22 cellular contexts compared by ENCODE assay signal in the genomic region with DNA sequence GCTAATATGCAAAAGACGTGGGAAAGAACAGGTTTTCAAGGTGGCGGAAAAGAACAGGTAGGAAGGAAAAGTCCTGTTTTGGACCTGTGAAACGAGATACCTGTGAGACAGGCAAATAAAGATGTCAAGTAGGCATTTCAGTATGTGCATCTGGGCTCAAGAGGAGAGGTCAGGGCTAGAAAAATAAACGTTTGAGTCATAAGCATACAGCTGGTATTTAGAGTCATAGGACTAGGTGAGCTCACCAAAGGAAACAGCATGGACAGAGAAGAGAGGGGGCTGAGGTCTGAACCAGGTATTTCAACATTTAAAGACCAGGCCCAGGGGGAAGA.
DNase-seq lines count a peak whose midpoint lies in the region; ATAC-seq and TF ChIP-seq lines count a peak whose summit lies in the region.
"Had no signal": no experiment of that assay in that cellular context is flagged by ENCODE, and none has a peak within 500 bp of the region (broad histone marks: within the 10 kb centered on the region; RNA-seq: fewer than 3 reads in every experiment).

No MANE protein-coding gene starts in this region.

- H3K4me1 Mint-ChIP-seq in T-helper 2 cell treated with Interferon-gamma antibody and Interleukin-4, amounts not matched to agents 5 μg/mL and 100 μg/mL, for 36 hours (ENCODE audit: low read depth) = peaks cover 17% of the 10 kb centered on the region
- H3K4me1 Mint-ChIP-seq in nephron progenitor cell = peaks cover 5% of the 10 kb centered on the region

- no peaks in the 10 kb centered on the region for H3K27me3 Mint-ChIP-seq in T-helper 2 cell treated with Interferon-gamma antibody and Interleukin-4, amounts not matched to agents 5 μg/mL and 100 μg/mL, for 36 hours (ENCODE audit: low read depth)
- no peaks in the 10 kb centered on the region for H3K27me3 Mint-ChIP-seq in nephron progenitor cell (ENCODE audit: low read depth, poor library complexity)
- H3K27me3 Mint-ChIP-seq: activated CD4-positive, alpha-beta memory T cell treated with anti-CD3 and anti-CD28 coated beads, Interleukin-2, amount 10 ng/mL, durations not matched to agents 7 days and 5 days; activated naive CD8-positive, alpha-beta T cell treated with anti-CD3 and anti-CD28 coated beads, Interleukin-2, amount 10 ng/mL, durations not matched to agents 7 days and 5 days; CD4-positive, CD25-positive, alpha-beta regulatory T cell had no signal

- ATAC-seq in stimulated activated naive CD8-positive, alpha-beta T cell treated with anti-CD3 and anti-CD28 coated beads, Interleukin-15, Interleukin-2, amounts not matched to agents 100 U/mL and 50 U/mL, for 24 hours = no peak
- ATAC-seq: activated T-cell treated with anti-CD3 and anti-CD28 coated beads, Interleukin-2, amount 50 U/mL, for 4 hours had no signal

- H3K4me3 ChIP-seq in choroid plexus epithelial cell (ENCODE audit: low read depth, low read length) = no peak overlapping the region
- H3K4me3 ChIP-seq: skin epidermis had no signal

- no peak overlapping the region for H3K4me3 Mint-ChIP-seq in T-helper 2 cell treated with Interferon-gamma antibody and Interleukin-4, amounts not matched to agents 5 μg/mL and 100 μg/mL, for 36 hours
- H3K4me3 Mint-ChIP-seq in nephron progenitor cell = no peak overlapping the region
- H3K4me3 Mint-ChIP-seq: activated CD4-positive, alpha-beta memory T cell treated with anti-CD3 and anti-CD28 coated beads, Interleukin-2, amount 10 ng/mL, durations not matched to agents 7 days and 5 days; activated naive CD8-positive, alpha-beta T cell treated with anti-CD3 and anti-CD28 coated beads, Interleukin-2, amount 10 ng/mL, durations not matched to agents 7 days and 5 days; activated T-cell treated with anti-CD3 and anti-CD28 coated beads, Interleukin-2, amount 50 U/mL, for 4 hours; CD4-positive, CD25-positive, alpha-beta regulatory T cell; mesothelial cell of epicardium had no signal

- peaks cover 58% of the 10 kb centered on the region for H3K36me3 Mint-ChIP-seq in T-helper 2 cell treated with Interferon-gamma antibody and Interleukin-4, amounts not matched to agents 5 μg/mL and 100 μg/mL, for 36 hours (ENCODE audit: low read depth)
- peaks cover 19% of the 10 kb centered on the region for H3K36me3 Mint-ChIP-seq in nephron progenitor cell (ENCODE audit: low read depth)

- peak overlapping the region; percentile 37 for H3K27ac Mint-ChIP-seq in T-helper 2 cell treated with Interferon-gamma antibody and Interleukin-4, amounts not matched to agents 5 μg/mL and 100 μg/mL, for 36 hours
- peak overlapping the region; percentile 39 for H3K27ac Mint-ChIP-seq in nephron progenitor cell
- H3K27ac Mint-ChIP-seq: activated CD4-positive, alpha-beta memory T cell treated with anti-CD3 and anti-CD28 coated beads, Interleukin-2, amount 10 ng/mL, durations not matched to agents 7 days and 5 days; activated naive CD8-positive, alpha-beta T cell treated with anti-CD3 and anti-CD28 coated beads, Interleukin-2, amount 10 ng/mL, durations not matched to agents 7 days and 5 days; mesothelial cell of epicardium had no signal

- TF ChIP-seq CTCF in choroid plexus epithelial cell (conservative IDR thresholded peaks at IDR 0.05; ENCODE audit: low read depth, low read length) (no peak), nephron progenitor cell (IDR thresholded peaks at IDR 0.05) (no peak)

- no peaks in the 10 kb centered on the region for H3K9me3 Mint-ChIP-seq in T-helper 2 cell treated with Interferon-gamma antibody and Interleukin-4, amounts not matched to agents 5 μg/mL and 100 μg/mL, for 36 hours
- H3K9me3 Mint-ChIP-seq in nephron progenitor cell = no peaks in the 10 kb centered on the region
- H3K9me3 Mint-ChIP-seq: activated CD4-positive, alpha-beta memory T cell treated with anti-CD3 and anti-CD28 coated beads, Interleukin-2, amount 10 ng/mL, durations not matched to agents 7 days and 5 days; activated naive CD8-positive, alpha-beta T cell treated with anti-CD3 and anti-CD28 coated beads, Interleukin-2, amount 10 ng/mL, durations not matched to agents 7 days and 5 days; activated T-cell treated with anti-CD3 and anti-CD28 coated beads, Interleukin-2, amount 50 U/mL, for 4 hours; mesothelial cell of epicardium had no signal

- DNase-seq in T-helper 2 cell treated with Interferon-gamma antibody and Interleukin-4, amounts not matched to agents 5 μg/mL and 100 μg/mL, for 36 hours (ENCODE audit: low spot score) = no peak
- DNase-seq in T-helper 2 cell = no peak
- DNase-seq in NCI-H510A (lab: John Stamatoyannopoulos, UW) = peak; percentile 70
- peak; percentile 89 for DNase-seq in choroid plexus epithelial cell (ENCODE audit: low read depth)
- DNase-seq in nephron progenitor cell = no peak
- no peak for DNase-seq in stimulated activated naive CD8-positive, alpha-beta T cell treated with anti-CD3 and anti-CD28 coated beads, Interleukin-15, Interleukin-2, amounts not matched to agents 100 U/mL and 50 U/mL, for 24 hours
- no peak for DNase-seq in stimulated activated CD4-positive, alpha-beta T cell treated with anti-CD3 and anti-CD28 coated beads, Interleukin-1b, Interleukin-23, amount 100 ng/mL, for 48 hours
- no peak for DNase-seq in activated CD4-positive, alpha-beta T cell treated with anti-CD3 and anti-CD28 coated beads for 1 hour
- DNase-seq: ACHN; activated CD4-positive, alpha-beta memory T cell treated with anti-CD3 and anti-CD28 coated beads, Interleukin-2, amount 10 ng/mL, durations not matched to agents 7 days and 5 days; activated naive CD8-positive, alpha-beta T cell treated with anti-CD3 and anti-CD28 coated beads, Interleukin-2, amount 10 ng/mL, durations not matched to agents 7 days and 5 days; activated T-cell treated with anti-CD3 and anti-CD28 coated beads, Interleukin-2, amount 50 U/mL, for 4 hours; CD4-positive, CD25-positive, alpha-beta regulatory T cell; central memory CD4-positive, alpha-beta T cell; EL; kidney; NCI-H1048; NK-92 treated with Interleukin-12 subunit alpha and Interleukin-12 subunit beta, amount 100 ng/mL, for 24 hours; RPMI8226; stimulated activated CD4-positive, alpha-beta T cell treated with anti-CD3 and anti-CD28 coated beads, Interleukin-4, amount 100 ng/mL, for 24 hours had no signal

Comparison
In these comparisons a context has a peak if more than half of its experiments do, and no peak if none do; other contexts are left out.
1. DNase-seq: peak in NCI-H510A (single experiment) and choroid plexus epithelial cell (single experiment); none in T-helper 2 cell treated with Interferon-gamma antibody and Interleukin-4, amounts not matched to agents 5 μg/mL and 100 μg/mL, for 36 hours (single experiment), T-helper 2 cell (0 of 5), nephron progenitor cell (single experiment), stimulated activated naive CD8-positive, alpha-beta T cell treated with anti-CD3 and anti-CD28 coated beads, Interleukin-15, Interleukin-2, amounts not matched to agents 100 U/mL and 50 U/mL, for 24 hours (single experiment), stimulated activated CD4-positive, alpha-beta T cell treated with anti-CD3 and anti-CD28 coated beads, Interleukin-1b, Interleukin-23, amount 100 ng/mL, for 48 hours (single experiment) and activated CD4-positive, alpha-beta T cell treated with anti-CD3 and anti-CD28 coated beads for 1 hour (single experiment).